In the genomic region with DNA sequence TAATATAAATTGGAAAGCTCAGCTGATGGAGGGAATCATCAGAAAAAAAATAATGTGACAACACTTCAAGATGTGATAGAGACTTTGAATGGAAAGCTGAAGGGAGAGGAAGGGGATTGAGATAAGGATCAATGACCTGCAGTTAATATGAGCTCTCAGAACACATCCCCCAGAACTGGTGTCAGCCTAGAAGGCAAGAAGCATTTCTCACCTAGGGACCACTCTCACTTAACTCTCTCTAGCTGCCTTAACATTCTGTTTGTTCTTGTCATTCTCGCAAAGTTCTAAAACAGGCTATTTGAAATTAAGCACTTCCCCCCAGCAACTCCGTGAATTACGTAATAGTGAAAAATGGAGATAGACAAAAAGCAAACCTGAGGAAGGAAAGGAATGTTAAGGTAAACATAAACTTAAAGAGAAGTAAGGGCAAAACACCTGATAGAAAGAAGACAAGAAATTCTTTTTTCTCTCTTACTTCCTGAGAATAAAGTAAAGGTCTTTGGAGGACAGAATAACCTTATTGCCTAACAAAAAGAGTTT, we compare ENCODE assay signal across 11 cellular contexts. TPM values are rescaled to one million over a fixed set of nuclear protein-coding genes. Genes with fewer than 3 reads are reported as not detected.
DNase-seq lines count a peak whose midpoint lies in the region; ATAC-seq and TF ChIP-seq lines count a peak whose summit lies in the region.
"Had no signal": no experiment of that assay in that cellular context is flagged by ENCODE, and none has a peak within 500 bp of the region (broad histone marks: within the 10 kb centered on the region; RNA-seq: fewer than 3 reads in every experiment).

No MANE protein-coding gene starts in this region.

- H3K27me3 ChIP-seq in Loucy (ENCODE audit: insufficient read depth, low read length, poor library complexity, severe bottlenecking) = no peaks in the 10 kb centered on the region
- no peaks in the 10 kb centered on the region for H3K27me3 ChIP-seq in parathyroid adenoma (ENCODE audit: control insufficient read depth, insufficient read depth, low read length)
- H3K27me3 ChIP-seq in sigmoid colon = no peaks in the 10 kb centered on the region

- H3K36me3 ChIP-seq in Loucy (ENCODE audit: insufficient read depth, low read length) (no peaks in the 10 kb centered on the region), parathyroid adenoma (ENCODE audit: control insufficient read depth, insufficient read depth, low read length) (no peaks in the 10 kb centered on the region), sigmoid colon (no peaks in the 10 kb centered on the region)

- H3K4me2 ChIP-seq in Loucy (ENCODE audit: low read depth, low read length, poor library complexity, severe bottlenecking) (peak overlapping the region; percentile 74), parathyroid adenoma (ENCODE audit: low read length) (no peak overlapping the region)

- no peak for TF ChIP-seq CTCF in Loucy (conservative IDR thresholded peaks at IDR 0.05; ENCODE audit: low read length)
- no peak for TF ChIP-seq CTCF in parathyroid adenoma (IDR thresholded peaks at IDR 0.05)
- no peak for TF ChIP-seq CTCF in sigmoid colon (IDR thresholded peaks at IDR 0.05)

- H3K9me2 ChIP-seq in Loucy (replicated peaks; ENCODE audit: low read depth, low read length) = no peaks in the 10 kb centered on the region

- H3K9me3 ChIP-seq in Loucy (ENCODE audit: insufficient read depth, low read depth, low read length) = no peaks in the 10 kb centered on the region
- H3K9me3 ChIP-seq in parathyroid adenoma (ENCODE audit: control insufficient read depth, low read length) = no peaks in the 10 kb centered on the region
- no peaks in the 10 kb centered on the region for H3K9me3 ChIP-seq in sigmoid colon

- H3K9ac ChIP-seq in Loucy (ENCODE audit: low read depth, low read length, poor library complexity, severe bottlenecking) (no peak overlapping the region), parathyroid adenoma (no peak overlapping the region)

- TF ChIP-seq EP300 in sigmoid colon (IDR thresholded peaks at IDR 0.05) = no peak

- H3K27ac ChIP-seq in parathyroid adenoma = no peak overlapping the region
- no peak overlapping the region for H3K27ac ChIP-seq in sigmoid colon

- H3K4me3 Mint-ChIP-seq in T-helper 2 cell treated with Interferon-gamma antibody and Interleukin-4, amounts not matched to agents 5 μg/mL and 100 μg/mL, for 36 hours = peak overlapping the region; percentile 92
- peak overlapping the region; percentile 91 to 92 for H3K4me3 Mint-ChIP-seq in effector memory CD8-positive, alpha-beta T cell

- H3K79me2 ChIP-seq in Loucy (ENCODE audit: insufficient read depth, low read length) (no peaks in the 10 kb centered on the region), parathyroid adenoma (no peaks in the 10 kb centered on the region)

- H2AFZ ChIP-seq in Loucy (ENCODE audit: low read length) = no peak overlapping the region
- H2AFZ ChIP-seq in parathyroid adenoma = no peak overlapping the region

- peaks cover 6% of the 10 kb centered on the region for H3K4me1 ChIP-seq in Loucy (ENCODE audit: insufficient read depth, low read length, poor library complexity, severe bottlenecking)
- no peaks in the 10 kb centered on the region for H3K4me1 ChIP-seq in parathyroid adenoma
- H3K4me1 ChIP-seq in sigmoid colon = peaks cover 0 to 38% (median 16%) of the 10 kb centered on the region in 4 donors

- DNase-seq in T-helper 2 cell treated with Interferon-gamma antibody and Interleukin-4, amounts not matched to agents 5 μg/mL and 100 μg/mL, for 36 hours (ENCODE audit: low spot score) = no peak
- DNase-seq in T-helper 2 cell (no peak), sigmoid colon (no peak)
- DNase-seq in effector memory CD8-positive, alpha-beta T cell = no peak
- DNase-seq: GDM1, NCI-H146, occipital lobe had no signal

- WGBS in sigmoid colon, 2 donors = 42 to 44% methylated on average over 3 of the region's 3 CpGs

- no peaks in the 10 kb centered on the region for H3K9me3 Mint-ChIP-seq in T-helper 2 cell treated with Interferon-gamma antibody and Interleukin-4, amounts not matched to agents 5 μg/mL and 100 μg/mL, for 36 hours
- H3K9me3 Mint-ChIP-seq in effector memory CD8-positive, alpha-beta T cell = no peaks in the 10 kb centered on the region

- no peak for TF ChIP-seq POLR2A in sigmoid colon (IDR thresholded peaks at IDR 0.05)

- H3F3A ChIP-seq in Loucy (ENCODE audit: low read depth) = no peaks in the 10 kb centered on the region

- H3K27me3 Mint-ChIP-seq in T-helper 2 cell treated with Interferon-gamma antibody and Interleukin-4, amounts not matched to agents 5 μg/mL and 100 μg/mL, for 36 hours (ENCODE audit: low read depth) = peaks cover 49% of the 10 kb centered on the region
- H3K27me3 Mint-ChIP-seq in effector memory CD8-positive, alpha-beta T cell = no peaks in the 10 kb centered on the region

- intact Hi-C loops in sigmoid colon (cut with DNase I) = loop anchor here (5.0 kb wide), 1 partner anchor 228 kb away; a partner anchor contains a TSS

- no peaks in the 10 kb centered on the region for H4K20me1 ChIP-seq in Loucy (ENCODE audit: insufficient read depth, low read length, poor library complexity, severe bottlenecking)

- peaks cover 28% of the 10 kb centered on the region for H3K4me1 Mint-ChIP-seq in T-helper 2 cell treated with Interferon-gamma antibody and Interleukin-4, amounts not matched to agents 5 μg/mL and 100 μg/mL, for 36 hours (ENCODE audit: low read depth)
- peaks cover 25 to 29% of the 10 kb centered on the region in 2 donors for H3K4me1 Mint-ChIP-seq in effector memory CD8-positive, alpha-beta T cell (ENCODE audit: low read depth in 2 of 2)

- H3K27ac Mint-ChIP-seq in T-helper 2 cell treated with Interferon-gamma antibody and Interleukin-4, amounts not matched to agents 5 μg/mL and 100 μg/mL, for 36 hours = peak overlapping the region; percentile 56
- H3K27ac Mint-ChIP-seq in effector memory CD8-positive, alpha-beta T cell = peak overlapping the region in 1 of 2 donors; percentile 82

- ATAC-seq in effector memory CD8-positive, alpha-beta T cell (replicated peaks) = no peak
- ATAC-seq in HG03159 (IDR thresholded peaks at IDR 0.05; ENCODE audit: unreplicated experiment) (no peak), GM21390 (IDR thresholded peaks at IDR 0.05; ENCODE audit: unreplicated experiment) (no peak)

- H3K36me3 Mint-ChIP-seq in T-helper 2 cell treated with Interferon-gamma antibody and Interleukin-4, amounts not matched to agents 5 μg/mL and 100 μg/mL, for 36 hours (ENCODE audit: low read depth) = no peaks in the 10 kb centered on the region
- peaks cover 5% of the 10 kb centered on the region for H3K36me3 Mint-ChIP-seq in effector memory CD8-positive, alpha-beta T cell (ENCODE audit: insufficient read depth)

- peak overlapping the region; percentile 79 for H3K4me3 ChIP-seq in Loucy (ENCODE audit: low read length, poor library complexity, severe bottlenecking)
- H3K4me3 ChIP-seq in parathyroid adenoma (ENCODE audit: low read depth, low read length) = peak overlapping the region; percentile 77
- H3K4me3 ChIP-seq in sigmoid colon = no peak overlapping the region

RNA-seq across cellular contexts. Expression of a gene that starts 1.2 kb away (rescaled TPM):
- total RNA-seq in sigmoid colon = 10 to 100 TPM; 29.7 to 50.3 (median 37.2) TPM
- polyA plus RNA-seq in sigmoid colon = 10 to 100 TPM in 2 of 3 donors, 1 to 10 TPM in 1; 5.5 to 18.0 (median 10.2) TPM

Comparison
In these comparisons a context has a peak if more than half of its experiments do, and no peak if none do; other contexts are left out.
1. H3K4me3 ChIP-seq: peak in Loucy (single experiment) and parathyroid adenoma (single experiment); none in sigmoid colon (0 of 4).